27 cellular contexts compared by ENCODE assay signal in genomic region chr4:40809058-40809457, GRCh38. TPM values are rescaled to one million over a fixed set of nuclear protein-coding genes. Genes with fewer than 3 reads are reported as not detected.
"Had no signal": no experiment of that assay in that cellular context is flagged by ENCODE, and none has a peak within 500 bp of the region (broad histone marks: within the 10 kb centered on the region; RNA-seq: fewer than 3 reads in every experiment).

No MANE protein-coding gene starts in this region.

- H3K27me3 ChIP-seq: MG63 had no signal

- H3K9me3 ChIP-seq: MG63 had no signal

- H3K27ac ChIP-seq: SK-N-MC, VCaP had no signal

- H3K36me3 Mint-ChIP-seq: activated naive CD8-positive, alpha-beta T cell; T-cell had no signal

- H3K4me1 Mint-ChIP-seq: activated CD4-positive, alpha-beta memory T cell treated with anti-CD3 and anti-CD28 coated beads, Interleukin-2, amount 10 ng/mL, durations not matched to agents 7 days and 5 days; activated CD4-positive, alpha-beta T cell treated with anti-CD3 and anti-CD28 coated beads for 36 hours; activated T-helper 17 cell treated with anti-CD3 and anti-CD28 coated beads, Interleukin-2, amount 50 U/mL, for 72 hours; T-cell had no signal

- H3K27ac Mint-ChIP-seq: activated CD4-positive, alpha-beta memory T cell treated with anti-CD3 and anti-CD28 coated beads, Interleukin-2, amount 10 ng/mL, durations not matched to agents 7 days and 5 days; activated CD4-positive, alpha-beta T cell treated with anti-CD3 and anti-CD28 coated beads for 36 hours; activated naive CD4-positive, alpha-beta T cell treated with anti-CD3 and anti-CD28 coated beads for 36 hours; activated naive CD8-positive, alpha-beta T cell; activated T-helper 17 cell treated with anti-CD3 and anti-CD28 coated beads, Interleukin-2, amount 50 U/mL, for 72 hours; T-cell had no signal

- DNase-seq: activated CD4-positive, alpha-beta memory T cell treated with anti-CD3 and anti-CD28 coated beads, Interleukin-2, amount 10 ng/mL, durations not matched to agents 7 days and 5 days; activated CD4-positive, alpha-beta T cell treated with anti-CD3 and anti-CD28 coated beads for 36 hours; activated CD4-positive, alpha-beta T cell treated with anti-CD3 and anti-CD28 coated beads, Interleukin-2, amount 50 U/mL, for 1 hour; activated gamma-delta T cell; activated naive CD4-positive, alpha-beta T cell treated with anti-CD3 and anti-CD28 coated beads for 36 hours; activated T-cell treated with anti-CD3 and anti-CD28 coated beads for 4 hours; activated T-cell treated with anti-CD3 and anti-CD28 coated beads, Interleukin-2, amount 50 U/mL, for 48 hours; MG63; MV-4-11; NCI-H1092 treated with DMSO at 0.1 percent for 48 hours; NCI-H1417 treated with DMSO at 0.1 percent for 48 hours; NCI-H187; NCI-H2081 treated with DMSO at 0.1 percent for 48 hours; NCI-H446; NCI-H524 treated with DMSO at 0.1 percent for 48 hours; NCI-H748 treated with DMSO at 0.1 percent for 48 hours; RPMI8226; T-cell; T-helper 2 cell; T1000 had no signal

- H3K36me3 ChIP-seq: MG63 had no signal

- H3K27me3 Mint-ChIP-seq: activated naive CD8-positive, alpha-beta T cell; T-cell had no signal

- ATAC-seq: activated CD4-positive, alpha-beta T cell treated with anti-CD3 and anti-CD28 coated beads for 36 hours; activated T-helper 17 cell treated with anti-CD3 and anti-CD28 coated beads, Interleukin-2, amount 50 U/mL, for 72 hours; Right ventricle myocardium inferior; T-cell had no signal

- H3K4me3 Mint-ChIP-seq: activated CD4-positive, alpha-beta memory T cell treated with anti-CD3 and anti-CD28 coated beads, Interleukin-2, amount 10 ng/mL, durations not matched to agents 7 days and 5 days; activated CD4-positive, alpha-beta T cell treated with anti-CD3 and anti-CD28 coated beads for 36 hours; activated naive CD4-positive, alpha-beta T cell treated with anti-CD3 and anti-CD28 coated beads for 36 hours; activated naive CD8-positive, alpha-beta T cell; activated T-helper 17 cell treated with anti-CD3 and anti-CD28 coated beads, Interleukin-2, amount 50 U/mL, for 72 hours; T-cell had no signal

- H3K4me3 ChIP-seq: MG63, SK-N-MC had no signal

- H3K9me3 Mint-ChIP-seq: activated CD4-positive, alpha-beta memory T cell treated with anti-CD3 and anti-CD28 coated beads, Interleukin-2, amount 10 ng/mL, durations not matched to agents 7 days and 5 days; activated naive CD4-positive, alpha-beta T cell treated with anti-CD3 and anti-CD28 coated beads for 36 hours; activated T-helper 17 cell treated with anti-CD3 and anti-CD28 coated beads, Interleukin-2, amount 50 U/mL, for 72 hours; T-cell had no signal

RNA-seq across cellular contexts. Expression of gene NSUN7, which starts 59.3 kb away (rescaled TPM):
- total RNA-seq: activated CD8-positive, alpha-beta memory T cell treated with anti-CD3 and anti-CD28 coated beads for 36 hours; cardiac septum had no signal
